In the genomic region with DNA sequence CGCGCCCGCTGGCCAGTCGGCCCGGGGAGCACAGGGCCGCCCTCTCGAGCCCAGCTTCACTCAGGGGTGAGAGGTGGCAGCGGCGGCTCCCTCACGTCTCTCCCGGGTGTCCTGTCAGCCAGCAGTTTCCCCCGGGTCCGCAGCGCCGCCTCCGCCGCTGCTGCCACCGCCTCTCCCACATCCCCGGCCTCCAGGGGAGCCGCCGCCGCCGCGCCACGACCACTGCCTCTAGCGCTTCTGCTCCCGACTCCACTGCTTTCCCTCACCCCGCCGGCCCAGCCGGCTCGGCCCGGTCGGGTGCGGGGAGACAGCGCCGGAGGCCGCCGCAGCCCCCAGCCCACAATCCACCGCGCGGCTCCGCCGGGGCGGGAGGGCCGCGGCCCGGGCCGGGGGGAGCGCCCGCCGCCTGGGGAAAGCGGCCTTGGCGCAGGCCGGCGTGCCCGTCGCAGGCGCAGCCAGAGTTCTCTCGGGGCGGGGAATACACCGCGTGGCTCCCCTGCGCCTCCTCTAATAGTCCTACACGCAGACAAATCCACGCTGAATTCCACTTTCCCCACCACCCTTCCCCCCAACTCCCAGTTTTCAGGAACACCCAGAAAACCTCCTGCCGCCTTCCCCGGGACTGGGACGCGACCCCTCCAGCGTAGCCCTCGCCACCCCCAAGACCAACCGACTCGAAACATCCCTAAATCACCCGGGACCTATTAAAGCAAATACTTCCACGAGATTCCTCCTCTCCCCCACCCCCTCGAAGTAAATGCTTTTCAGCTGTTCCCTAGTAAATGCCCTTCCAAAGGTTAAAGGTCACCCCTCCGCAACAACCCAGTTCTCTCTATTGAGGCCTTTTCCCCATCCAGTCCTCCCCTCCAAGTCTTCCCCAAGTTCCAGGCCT, we compare ENCODE assay signal across 8 cellular contexts. TPM values are rescaled to one million over a fixed set of nuclear protein-coding genes. Genes with fewer than 3 reads are reported as not detected.
DNase-seq lines count a peak whose midpoint lies in the region; ATAC-seq and TF ChIP-seq lines count a peak whose summit lies in the region.

A gene with protein sequence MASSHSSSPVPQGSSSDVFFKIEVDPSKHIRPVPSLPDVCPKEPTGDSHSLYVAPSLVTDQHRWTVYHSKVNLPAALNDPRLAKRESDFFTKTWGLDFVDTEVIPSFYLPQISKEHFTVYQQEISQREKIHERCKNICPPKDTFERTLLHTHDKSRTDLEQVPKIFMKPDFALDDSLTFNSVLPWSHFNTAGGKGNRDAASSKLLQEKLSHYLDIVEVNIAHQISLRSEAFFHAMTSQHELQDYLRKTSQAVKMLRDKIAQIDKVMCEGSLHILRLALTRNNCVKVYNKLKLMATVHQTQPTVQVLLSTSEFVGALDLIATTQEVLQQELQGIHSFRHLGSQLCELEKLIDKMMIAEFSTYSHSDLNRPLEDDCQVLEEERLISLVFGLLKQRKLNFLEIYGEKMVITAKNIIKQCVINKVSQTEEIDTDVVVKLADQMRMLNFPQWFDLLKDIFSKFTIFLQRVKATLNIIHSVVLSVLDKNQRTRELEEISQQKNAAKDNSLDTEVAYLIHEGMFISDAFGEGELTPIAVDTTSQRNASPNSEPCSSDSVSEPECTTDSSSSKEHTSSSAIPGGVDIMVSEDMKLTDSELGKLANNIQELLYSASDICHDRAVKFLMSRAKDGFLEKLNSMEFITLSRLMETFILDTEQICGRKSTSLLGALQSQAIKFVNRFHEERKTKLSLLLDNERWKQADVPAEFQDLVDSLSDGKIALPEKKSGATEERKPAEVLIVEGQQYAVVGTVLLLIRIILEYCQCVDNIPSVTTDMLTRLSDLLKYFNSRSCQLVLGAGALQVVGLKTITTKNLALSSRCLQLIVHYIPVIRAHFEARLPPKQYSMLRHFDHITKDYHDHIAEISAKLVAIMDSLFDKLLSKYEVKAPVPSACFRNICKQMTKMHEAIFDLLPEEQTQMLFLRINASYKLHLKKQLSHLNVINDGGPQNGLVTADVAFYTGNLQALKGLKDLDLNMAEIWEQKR (minus strand): TSS at position 346 of the 892 bp plus-strand sequence. CDS start 35,429 bp downstream, outside the sequence.

- no peaks in the 10 kb centered on the region for H4K20me1 ChIP-seq in PC-9 (ENCODE audit: insufficient read depth)

- TF ChIP-seq POLR2A in GM18951 (IDR thresholded peaks at IDR 0.05; ENCODE audit: extremely low read depth, insufficient read depth, insufficient read length), result peak; percentile 77

- BruUV-seq in PC-9 (replicated peaks; lab: Mats Ljungman, UMichigan), result TSS peak; percentile 61

- peak within 1 kb of the TSS; percentile 97 for H3K27ac Mint-ChIP-seq in activated T-helper 1 cell treated with anti-CD3 and anti-CD28 coated beads, Interleukin-12 subunit alpha, Interleukin-12 subunit beta, Interleukin-2, Interleukin-4 antibody, amounts not matched to agents 30 ng/mL and 10 ng/mL and 1 ng/mL, durations not matched to agents 14 hours and 24 hours and 36 hours
- H3K27ac Mint-ChIP-seq in naive thymus-derived CD8-positive, alpha-beta T cell, result peak within 1 kb of the TSS; percentile 96 to 99 (median 98)

- H3K4me1 ChIP-seq in PC-9 (replicated peaks; ENCODE audit: insufficient read depth), result peaks cover 33% of the 10 kb centered on the region

- peak within 1 kb of the TSS; percentile 74 for H3K4me3 ChIP-seq in PC-9

- in situ Hi-C loops in GM18951 (cut with MboI; ENCODE audit: low sequenced_read_pairs, unreplicated experiment), result no loop called here

- H3K27me3 Mint-ChIP-seq in activated T-helper 1 cell treated with anti-CD3 and anti-CD28 coated beads, Interleukin-12 subunit alpha, Interleukin-12 subunit beta, Interleukin-2, Interleukin-4 antibody, amounts not matched to agents 30 ng/mL and 10 ng/mL and 1 ng/mL, durations not matched to agents 14 hours and 24 hours and 36 hours (ENCODE audit: insufficient read depth), result no peaks in the 10 kb centered on the region
- no peaks in the 10 kb centered on the region for H3K27me3 Mint-ChIP-seq in naive thymus-derived CD8-positive, alpha-beta T cell

- no peaks in the 10 kb centered on the region for H3K27me3 ChIP-seq in PC-9 (ENCODE audit: insufficient read depth, low read depth)

- peaks cover 13% of the 10 kb centered on the region for H3K36me3 Mint-ChIP-seq in activated T-helper 1 cell treated with anti-CD3 and anti-CD28 coated beads, Interleukin-12 subunit alpha, Interleukin-12 subunit beta, Interleukin-2, Interleukin-4 antibody, amounts not matched to agents 30 ng/mL and 10 ng/mL and 1 ng/mL, durations not matched to agents 14 hours and 24 hours and 36 hours (ENCODE audit: low read depth)
- peaks cover 0 to 6% (median 2%) of the 10 kb centered on the region in 3 donors for H3K36me3 Mint-ChIP-seq in naive thymus-derived CD8-positive, alpha-beta T cell

- intact Hi-C loops in PC-9 (cut with micrococcal nuclease; ENCODE audit: unreplicated experiment), result loop anchor here (10.0 kb wide), 2 partner anchors 325 to 435 kb away; a partner anchor contains a TSS
- intact Hi-C loops in activated T-helper 1 cell treated with anti-CD3 and anti-CD28 coated beads, Interleukin-12 subunit alpha, Interleukin-12 subunit beta, Interleukin-2, Interleukin-4 antibody, amounts not matched to agents 30 ng/mL and 10 ng/mL and 1 ng/mL, durations not matched to agents 14 hours and 24 hours and 36 hours (cut with micrococcal nuclease), result loop anchor here (1.0 to 10.0 kb wide), 6 partner anchors 43 to 1035 kb away; a partner anchor contains a TSS

- peak within 1 kb of the TSS; percentile 96 for H2AFZ ChIP-seq in PC-9

- peak within 1 kb of the TSS; percentile 94 for H3K4me3 Mint-ChIP-seq in activated T-helper 1 cell treated with anti-CD3 and anti-CD28 coated beads, Interleukin-12 subunit alpha, Interleukin-12 subunit beta, Interleukin-2, Interleukin-4 antibody, amounts not matched to agents 30 ng/mL and 10 ng/mL and 1 ng/mL, durations not matched to agents 14 hours and 24 hours and 36 hours
- H3K4me3 Mint-ChIP-seq in naive thymus-derived CD8-positive, alpha-beta T cell, result peak within 1 kb of the TSS; percentile 96 to 99 (median 98)

- H3K27ac ChIP-seq in PC-9, result peak within 1 kb of the TSS; percentile 60

- no peaks in the 10 kb centered on the region for H3K9me3 Mint-ChIP-seq in activated T-helper 1 cell treated with anti-CD3 and anti-CD28 coated beads, Interleukin-12 subunit alpha, Interleukin-12 subunit beta, Interleukin-2, Interleukin-4 antibody, amounts not matched to agents 30 ng/mL and 10 ng/mL and 1 ng/mL, durations not matched to agents 14 hours and 24 hours and 36 hours
- no peaks in the 10 kb centered on the region for H3K9me3 Mint-ChIP-seq in naive thymus-derived CD8-positive, alpha-beta T cell

- peaks cover 12% of the 10 kb centered on the region; the same call in 1 of the 2 replicates for H3F3A ChIP-seq in PC-9 (ENCODE audit: insufficient read depth, low read depth)

- ATAC-seq in HG03159 (IDR thresholded peaks at IDR 0.05; ENCODE audit: unreplicated experiment), result peak; percentile 62
- peak; percentile 78 to 81 for ATAC-seq in naive thymus-derived CD8-positive, alpha-beta T cell

- peak within 1 kb of the TSS; percentile 88 for H3K4me2 ChIP-seq in PC-9

- DNase-seq in Ammon's horn (ENCODE audit: low spot score) (peak; percentile 74), PC-9 (peak in 1 of 2 experiments; percentile 67), fibroblast of gingiva (ENCODE audit: low read depth) (peak; percentile 70)
- peak; percentile 53 for DNase-seq in activated T-helper 1 cell treated with anti-CD3 and anti-CD28 coated beads, Interleukin-12 subunit alpha, Interleukin-12 subunit beta, Interleukin-2, Interleukin-4 antibody, amounts not matched to agents 30 ng/mL and 10 ng/mL and 1 ng/mL, durations not matched to agents 14 hours and 24 hours and 36 hours (ENCODE audit: low spot score)
- DNase-seq in naive thymus-derived CD8-positive, alpha-beta T cell, result peak; percentile 33 to 72 (median 56)
- DNase-seq in stimulated activated naive CD4-positive, alpha-beta T cell (lab: John Stamatoyannopoulos, UW), result peak; percentile 27 to 76 (median 46)

- CTCF ChIA-PET in PC-9 (lab: Charles Lee), result no interaction called here

- POLR2A ChIA-PET in PC-9 (lab: Charles Lee; ENCODE audit: unreplicated experiment), result no interaction called here
- POLR2A ChIA-PET in naive thymus-derived CD8-positive, alpha-beta T cell (lab: Charles Lee), result interaction anchor here (0.6 to 1.3 kb wide), 5 partner anchors 14 to 431 kb away, joined by 3 to 5 read pairs (median 4); a partner anchor contains a TSS

- H3K36me3 ChIP-seq in PC-9 (ENCODE audit: low read depth), result no peaks in the 10 kb centered on the region

- 0 out of 2 replicates have a peak, but pooled peaks cover 3% of the 10 kb centered on the region for H3K9me2 ChIP-seq in PC-9 (ENCODE audit: insufficient read depth)

- H3K4me1 Mint-ChIP-seq in activated T-helper 1 cell treated with anti-CD3 and anti-CD28 coated beads, Interleukin-12 subunit alpha, Interleukin-12 subunit beta, Interleukin-2, Interleukin-4 antibody, amounts not matched to agents 30 ng/mL and 10 ng/mL and 1 ng/mL, durations not matched to agents 14 hours and 24 hours and 36 hours (ENCODE audit: low read depth), result peaks cover 43% of the 10 kb centered on the region
- peaks cover 23 to 59% (median 42%) of the 10 kb centered on the region in 4 donors for H3K4me1 Mint-ChIP-seq in naive thymus-derived CD8-positive, alpha-beta T cell

- no peaks in the 10 kb centered on the region for H3K9me3 ChIP-seq in PC-9 (ENCODE audit: insufficient read depth, low read depth)

- peaks cover 41% of the 10 kb centered on the region for H3K79me2 ChIP-seq in PC-9 (ENCODE audit: low read depth)

- TF ChIP-seq CTCF in PC-9 (conservative IDR thresholded peaks at IDR 0.05), result no peak

RNA-seq across cellular contexts. Expression of the gene that starts here (rescaled TPM):
- 16.7 and 20.7 TPM in 2 replicates for total RNA-seq in PC-9 (2021)
- total RNA-seq in activated T-helper 1 cell treated with anti-CD3 and anti-CD28 coated beads, Interleukin-12 subunit alpha, Interleukin-12 subunit beta, Interleukin-2, Interleukin-4 antibody, amounts not matched to agents 30 ng/mL and 10 ng/mL and 1 ng/mL, durations not matched to agents 14 hours and 24 hours and 36 hours, result 14.9 and 15.4 TPM in 2 replicates
- total RNA-seq in naive thymus-derived CD8-positive, alpha-beta T cell, result 10 to 100 TPM; 12.7 to 13.5 TPM
- polyA plus RNA-seq in naive thymus-derived CD8-positive, alpha-beta T cell, result 1 to 10 TPM; 3.9 to 9.6 (median 4.1) TPM
